In genomic region chr16:23857256-23857891, GRCh38 we compare ENCODE assay signal across 11 cellular contexts. TPM values are rescaled to one million over a fixed set of nuclear protein-coding genes. Genes with fewer than 3 reads are reported as not detected.
A peak's percentile ranks its signal among the peaks of the same experiment; 100 is the strongest.
DNase-seq lines count a peak whose midpoint lies in the region; ATAC-seq and TF ChIP-seq lines count a peak whose summit lies in the region.
"Had no signal": no experiment of that assay in that cellular context is flagged by ENCODE, and none has a peak within 500 bp of the region (broad histone marks: within the 10 kb centered on the region; RNA-seq: fewer than 3 reads in every experiment).

No MANE protein-coding gene starts in this region.

- peak overlapping the region in 5 of 7 donors; percentile 6 to 83 (median 44) for H3K27ac Mint-ChIP-seq in CD4-positive, alpha-beta memory T cell
- peak overlapping the region; percentile 89 for H3K27ac Mint-ChIP-seq in activated B cell treated with CpG ODN at 0.5 μM for 24 hours
- H3K27ac Mint-ChIP-seq in naive B cell: peak overlapping the region; percentile 28 to 99 (median 66)

- H3K36me3 ChIP-seq in BLaER1 treated with 17β-estradiol and CSF1 and Interleukin-3, amounts not matched to agents 10 nM and 100 nM: peaks cover 0 to 31% (median 10%) of the 10 kb centered on the region in 11 experiments; a peak in 7 of 22 replicates
- no peaks in the 10 kb centered on the region for H3K36me3 ChIP-seq in CD4-positive, alpha-beta memory T cell (ENCODE audit: insufficient read depth, low read length)

- H3K9me3 ChIP-seq in BLaER1 treated with 17β-estradiol and CSF1 and Interleukin-3, amounts not matched to agents 10 nM and 100 nM (replicated peaks in 1 of 11): peaks cover 0 to 29% (median 23%) of the 10 kb centered on the region in 11 experiments; a peak in 19 of 22 replicates
- H3K9me3 ChIP-seq in CD4-positive, alpha-beta memory T cell (ENCODE audit: control insufficient read depth in 1 of 2, low read length in 2 of 2): no peaks in the 10 kb centered on the region

- ATAC-seq in activated B cell treated with CpG ODN at 0.5 μM for 24 hours (ENCODE audit: low read depth) (no peak), naive B cell (ENCODE audit: low read depth in 2 of 2) (no peak), GM21528 (IDR thresholded peaks at IDR 0.05; ENCODE audit: low FRiP score, unreplicated experiment) (no peak), HG03342 (IDR thresholded peaks at IDR 0.05; ENCODE audit: unreplicated experiment) (no peak)
- ATAC-seq: HCT116 had no signal

- no peaks in the 10 kb centered on the region; a peak in 2 of 22 replicates for H4K20me1 ChIP-seq in BLaER1 treated with 17β-estradiol and CSF1 and Interleukin-3, amounts not matched to agents 10 nM and 100 nM

- H3K27me3 ChIP-seq in BLaER1 treated with 17β-estradiol and CSF1 and Interleukin-3, amounts not matched to agents 10 nM and 100 nM: no peaks in the 10 kb centered on the region
- H3K27me3 ChIP-seq in CD4-positive, alpha-beta memory T cell (ENCODE audit: insufficient read depth, low read length): no peaks in the 10 kb centered on the region

- H3K27ac ChIP-seq in BLaER1 treated with 17β-estradiol and CSF1 and Interleukin-3, amounts not matched to agents 10 nM and 100 nM: peak overlapping the region; percentile 34 to 95 (median 76); a peak in 19 of 22 replicates
- no peak overlapping the region for H3K27ac ChIP-seq in CD4-positive, alpha-beta memory T cell (ENCODE audit: low read depth, low read length)

- CTCF ChIA-PET in CD4-positive, alpha-beta memory T cell (lab: Charles Lee; ENCODE audit: partially characterized antibody): interaction anchor here (2.0 to 2.1 kb wide), 2 partner anchors 50 to 54 kb away, joined by 6 to 14 read pairs; no protein-coding TSS in a partner anchor
- CTCF ChIA-PET in activated B cell treated with CpG ODN at 0.5 μM for 24 hours (lab: Charles Lee): interaction anchor here (1.0 to 4.2 kb wide), 3 partner anchors 15 to 153 kb away, joined by 4 to 22 read pairs (median 11); no protein-coding TSS in a partner anchor

- peak overlapping the region in 9 of 11 experiments; percentile 4 to 56 (median 25); a peak in 12 of 22 replicates for H3K9ac ChIP-seq in BLaER1 treated with 17β-estradiol and CSF1 and Interleukin-3, amounts not matched to agents 10 nM and 100 nM

- POLR2A ChIA-PET in CD4-positive, alpha-beta memory T cell (lab: Charles Lee; ENCODE audit: partially characterized antibody): interaction anchor here (0.8 to 1.3 kb wide), 3 partner anchors 10 to 85 kb away, joined by 3 to 5 read pairs (median 3); no protein-coding TSS in a partner anchor
- POLR2A ChIA-PET in activated B cell treated with CpG ODN at 0.5 μM for 24 hours (lab: Charles Lee): interaction anchor here (1.0 to 3.1 kb wide), 5 partner anchors 15 to 22 kb away, joined by 3 to 25 read pairs (median 9); partner anchors contain the start of gene PRKCB

- peaks cover 3 to 19% of the 10 kb centered on the region in 2 donors for H3K36me3 Mint-ChIP-seq in CD4-positive, alpha-beta memory T cell
- peaks cover 28% of the 10 kb centered on the region for H3K36me3 Mint-ChIP-seq in activated B cell treated with CpG ODN at 0.5 μM for 24 hours (ENCODE audit: low read depth)
- H3K36me3 Mint-ChIP-seq in naive B cell: peaks cover 15 to 19% of the 10 kb centered on the region in 2 donors

- H3K4me3 Mint-ChIP-seq in CD4-positive, alpha-beta memory T cell: peak overlapping the region in 4 of 8 donors; percentile 32 to 72 (median 66)
- H3K4me3 Mint-ChIP-seq in activated B cell treated with CpG ODN at 0.5 μM for 24 hours: no peak overlapping the region
- H3K4me3 Mint-ChIP-seq in naive B cell: peak overlapping the region in 7 of 8 donors; percentile 29 to 86 (median 76)

- intact Hi-C loops in CD4-positive, alpha-beta memory T cell (cut with micrococcal nuclease): loop anchor here (10.0 kb wide), 1 partner anchor 47 kb away; no protein-coding TSS in a partner anchor
- intact Hi-C loops in activated B cell treated with CpG ODN at 0.5 μM for 24 hours (cut with micrococcal nuclease): loop anchor here (5.0 kb wide), 1 partner anchor 155 kb away; no protein-coding TSS in a partner anchor

- H3K4me2 ChIP-seq in BLaER1 treated with 17β-estradiol and CSF1 and Interleukin-3, amounts not matched to agents 10 nM and 100 nM: peak overlapping the region; percentile 61 to 92 (median 75); a peak in 20 of 22 replicates

- H3K27me3 Mint-ChIP-seq in CD4-positive, alpha-beta memory T cell: no peaks in the 10 kb centered on the region
- H3K27me3 Mint-ChIP-seq in activated B cell treated with CpG ODN at 0.5 μM for 24 hours: no peaks in the 10 kb centered on the region
- no peaks in the 10 kb centered on the region for H3K27me3 Mint-ChIP-seq in naive B cell

- H3K9me3 Mint-ChIP-seq in CD4-positive, alpha-beta memory T cell: no peaks in the 10 kb centered on the region
- H3K9me3 Mint-ChIP-seq in activated B cell treated with CpG ODN at 0.5 μM for 24 hours (peaks cover 2% of the 10 kb centered on the region), naive B cell (no peaks in the 10 kb centered on the region)

- peaks cover 67 to 92% (median 81%) of the 10 kb centered on the region in 4 donors for H3K4me1 Mint-ChIP-seq in CD4-positive, alpha-beta memory T cell
- peaks cover 100% of the 10 kb centered on the region for H3K4me1 Mint-ChIP-seq in activated B cell treated with CpG ODN at 0.5 μM for 24 hours
- peaks cover 83 to 99% (median 88%) of the 10 kb centered on the region in 3 donors for H3K4me1 Mint-ChIP-seq in naive B cell

- H3K4me1 ChIP-seq in BLaER1 treated with 17β-estradiol and CSF1 and Interleukin-3, amounts not matched to agents 10 nM and 100 nM: peaks cover 58 to 100% (median 99%) of the 10 kb centered on the region in 10 experiments
- peaks cover 86% of the 10 kb centered on the region for H3K4me1 ChIP-seq in CD4-positive, alpha-beta memory T cell (ENCODE audit: insufficient read depth, low read length)

- H3K4me3 ChIP-seq in BLaER1 treated with 17β-estradiol and CSF1 and Interleukin-3, amounts not matched to agents 10 nM and 100 nM: 0 out of 20 replicates have a peak overlapping the region, but pooled peaks of 1 of the 10 experiments have one; percentile 2
- no peak overlapping the region for H3K4me3 ChIP-seq in CD4-positive, alpha-beta memory T cell (ENCODE audit: low read length in 2 of 2)

- no peak for DNase-seq in CD4-positive, alpha-beta memory T cell
- no peak for DNase-seq in activated B cell treated with CpG ODN at 0.5 μM for 24 hours
- DNase-seq in naive B cell: no peak
- DNase-seq in stimulated activated CD8-positive, alpha-beta memory T cell treated with anti-CD3 and anti-CD28 coated beads, Interleukin-4, amount 100 ng/mL, for 48 hours: no peak
- DNase-seq: activated CD4-positive, alpha-beta T cell treated with anti-CD3 and anti-CD28 coated beads, Interleukin-2, amount 50 U/mL, for 1 hour; GF-D8; NCI-H446 had no signal

- no peak for TF ChIP-seq CTCF in activated B cell treated with CpG ODN at 0.5 μM for 24 hours (IDR thresholded peaks at IDR 0.05)

RNA-seq across cellular contexts. Expression of gene PRKCB, which starts 21.6 kb away (rescaled TPM):
- 100 to 1,000 TPM in 1 of 2 experiments, 10 to 100 TPM in 1; 98.1 to 106 TPM for total RNA-seq in CD4-positive, alpha-beta memory T cell
- 10 to 100 TPM; 46.5 to 98.4 TPM for polyA plus RNA-seq in CD4-positive, alpha-beta memory T cell
- total RNA-seq in activated B cell treated with CpG ODN at 0.5 μM for 24 hours: 122 and 146 TPM in 2 replicates
- polyA plus RNA-seq in naive B cell (ENCODE audit: low read depth in 6 of 6): 100 to 1,000 TPM; 213 to 344 (median 285) TPM
